Comparison of ENCODE assay signal across 8 cellular contexts in genomic region chr19:21767065-21767800, GRCh38. TPM values are rescaled to one million over a fixed set of nuclear protein-coding genes. Genes with fewer than 3 reads are reported as not detected.
DNase-seq lines count a peak whose midpoint lies in the region; ATAC-seq and TF ChIP-seq lines count a peak whose summit lies in the region.

ZNF100 (minus strand) TSS chr19:21767579; CDS start chr19:21767429, 150 bp downstream.

- peak within 1 kb of the TSS; percentile 90 for H3K27ac ChIP-seq in KOPT-K1 (ENCODE audit: low read depth, low read length, poor library complexity, severe bottlenecking)
- peak within 1 kb of the TSS; percentile 84 for H3K27ac ChIP-seq in fibroblast of lung (ENCODE audit: insufficient read depth, low read length)

- H3K4me1 ChIP-seq in fibroblast of lung (ENCODE audit: control insufficient read depth, extremely low read depth, insufficient read depth, low read length) = no peaks in the 10 kb centered on the region

- peak; percentile 94 for DNase-seq in DMS79 treated with DMSO at 0.1 percent for 48 hours (lab: John Stamatoyannopoulos, UW)
- DNase-seq in RKO (ENCODE audit: low spot score) = peak; percentile 96
- peak; percentile 72 for DNase-seq in activated T-helper 1 cell treated with Interleukin-2 at 50 U/mL for 16 hours (ENCODE audit: low read depth)
- DNase-seq in fibroblast of lung (ENCODE audit: low read depth in 2 of 2) = peak; percentile 90 to 92
- peak; percentile 79 for DNase-seq in naive B cell
- peak; percentile 73 to 90 for DNase-seq in stimulated activated effector memory CD8-positive, alpha-beta T cell treated with anti-CD3 and anti-CD28 coated beads, Interleukin-12 subunit alpha, Interleukin-12 subunit beta, amount 100 ng/mL, for 72 hours (ENCODE audit: low spot score in 2 of 2)

- peak within 1 kb of the TSS; percentile 91 for H2AFZ ChIP-seq in fibroblast of lung (ENCODE audit: low read length)

- no peaks in the 10 kb centered on the region for H3K27me3 Mint-ChIP-seq in naive B cell

- ATAC-seq in GM21786 (IDR thresholded peaks at IDR 0.05; ENCODE audit: unreplicated experiment) (peak; percentile 95), naive B cell (ENCODE audit: low read depth in 2 of 2) (peak; percentile 95 to 97)
- peak; percentile 98 for ATAC-seq in stimulated activated effector memory CD8-positive, alpha-beta T cell treated with anti-CD3 and anti-CD28 coated beads, Interleukin-12 subunit alpha, Interleukin-12 subunit beta, amount 100 ng/mL, for 72 hours

- peaks cover 57% of the 10 kb centered on the region for H3K9me3 ChIP-seq in KOPT-K1 (ENCODE audit: insufficient read depth, low read length, poor library complexity, severe bottlenecking)
- no peaks in the 10 kb centered on the region for H3K9me3 ChIP-seq in fibroblast of lung (ENCODE audit: control insufficient read depth, insufficient read depth, low read depth, low read length)

- H3K9me3 Mint-ChIP-seq in naive B cell = no peaks in the 10 kb centered on the region
- no peaks in the 10 kb centered on the region for H3K9me3 Mint-ChIP-seq in stimulated activated effector memory CD8-positive, alpha-beta T cell treated with anti-CD3 and anti-CD28 coated beads, Interleukin-12 subunit alpha, Interleukin-12 subunit beta, amount 100 ng/mL, for 72 hours

- peak within 1 kb of the TSS; percentile 91 to 99 (median 97) for H3K4me3 Mint-ChIP-seq in naive B cell
- H3K4me3 Mint-ChIP-seq in stimulated activated effector memory CD8-positive, alpha-beta T cell treated with anti-CD3 and anti-CD28 coated beads, Interleukin-12 subunit alpha, Interleukin-12 subunit beta, amount 100 ng/mL, for 72 hours = peak within 1 kb of the TSS; percentile 91

- H3K27me3 ChIP-seq in fibroblast of lung (ENCODE audit: control insufficient read depth, insufficient read depth, low read length) = no peaks in the 10 kb centered on the region

- H3K4me2 ChIP-seq in fibroblast of lung (ENCODE audit: extremely low read depth, insufficient read depth, low read length) = peak within 1 kb of the TSS; percentile 74

- H3K4me3 ChIP-seq in fibroblast of lung (replicated peaks in 1 of 4; ENCODE audit: control extremely low read depth in 1 of 4, insufficient read depth in 1 of 4, low read depth in 3 of 4, low read length in 4 of 4) = peak within 1 kb of the TSS; percentile 69 to 94 (median 75)

- H3K36me3 Mint-ChIP-seq in naive B cell = peaks cover 8 to 20% of the 10 kb centered on the region in 2 donors
- H3K36me3 Mint-ChIP-seq in stimulated activated effector memory CD8-positive, alpha-beta T cell treated with anti-CD3 and anti-CD28 coated beads, Interleukin-12 subunit alpha, Interleukin-12 subunit beta, amount 100 ng/mL, for 72 hours = peaks cover 47% of the 10 kb centered on the region

- no peaks in the 10 kb centered on the region for H4K20me1 ChIP-seq in fibroblast of lung (ENCODE audit: control insufficient read depth, extremely low read depth, insufficient read depth, low read length)

- no peak for TF ChIP-seq CTCF in fibroblast of lung (conservative IDR thresholded peaks at IDR 0.05 in 1 of 2, IDR thresholded peaks at IDR 0.05 in 1 of 2; ENCODE audit: low read depth in 1 of 2, low read length in 2 of 2)

- H3K4me1 Mint-ChIP-seq in naive B cell = peaks cover 12 to 33% (median 19%) of the 10 kb centered on the region in 3 donors
- H3K4me1 Mint-ChIP-seq in stimulated activated effector memory CD8-positive, alpha-beta T cell treated with anti-CD3 and anti-CD28 coated beads, Interleukin-12 subunit alpha, Interleukin-12 subunit beta, amount 100 ng/mL, for 72 hours = peaks cover 16% of the 10 kb centered on the region

- H3K9ac ChIP-seq in fibroblast of lung (ENCODE audit: insufficient read depth, low read length) = peak within 1 kb of the TSS; percentile 71

- peak within 1 kb of the TSS; percentile 84 to 98 (median 93) for H3K27ac Mint-ChIP-seq in naive B cell
- H3K27ac Mint-ChIP-seq in stimulated activated effector memory CD8-positive, alpha-beta T cell treated with anti-CD3 and anti-CD28 coated beads, Interleukin-12 subunit alpha, Interleukin-12 subunit beta, amount 100 ng/mL, for 72 hours = peak within 1 kb of the TSS; percentile 94

- H3K36me3 ChIP-seq in KOPT-K1 (ENCODE audit: insufficient read depth, low read length) (peaks cover 40% of the 10 kb centered on the region), fibroblast of lung (ENCODE audit: control insufficient read depth, insufficient read depth, low read length) (no peaks in the 10 kb centered on the region)

- H3K79me2 ChIP-seq in fibroblast of lung (ENCODE audit: control insufficient read depth, insufficient read depth, low read length) = peaks cover 6% of the 10 kb centered on the region

RNA-seq across cellular contexts. Expression of gene ZNF100, which starts in this region (rescaled TPM):
- 1.8 and 2.3 TPM in 2 replicates for total RNA-seq in fibroblast of lung
- 2.4 and 3.6 TPM in 2 replicates for polyA plus RNA-seq in fibroblast of lung
- polyA plus RNA-seq in fibroblast of lung (2012) = 1.5 and 2.8 TPM in 2 replicates
- polyA minus RNA-seq in fibroblast of lung (ENCODE audit: low replicate concordance) = 1.3 and 3.2 TPM in 2 replicates
- 10 to 100 TPM in 5 of 6 donors, 1 to 10 TPM in 1; 9.2 to 31.2 (median 25.0) TPM for polyA plus RNA-seq in naive B cell (ENCODE audit: low read depth in 6 of 6)

Comparison
In these comparisons a context has a peak if more than half of its experiments do, and no peak if none do; other contexts are left out.
1. Peak in every context shown above with its lines: DNase-seq, ATAC-seq, H3K4me3 ChIP-seq and H3K27ac ChIP-seq.